In the genomic region with DNA sequence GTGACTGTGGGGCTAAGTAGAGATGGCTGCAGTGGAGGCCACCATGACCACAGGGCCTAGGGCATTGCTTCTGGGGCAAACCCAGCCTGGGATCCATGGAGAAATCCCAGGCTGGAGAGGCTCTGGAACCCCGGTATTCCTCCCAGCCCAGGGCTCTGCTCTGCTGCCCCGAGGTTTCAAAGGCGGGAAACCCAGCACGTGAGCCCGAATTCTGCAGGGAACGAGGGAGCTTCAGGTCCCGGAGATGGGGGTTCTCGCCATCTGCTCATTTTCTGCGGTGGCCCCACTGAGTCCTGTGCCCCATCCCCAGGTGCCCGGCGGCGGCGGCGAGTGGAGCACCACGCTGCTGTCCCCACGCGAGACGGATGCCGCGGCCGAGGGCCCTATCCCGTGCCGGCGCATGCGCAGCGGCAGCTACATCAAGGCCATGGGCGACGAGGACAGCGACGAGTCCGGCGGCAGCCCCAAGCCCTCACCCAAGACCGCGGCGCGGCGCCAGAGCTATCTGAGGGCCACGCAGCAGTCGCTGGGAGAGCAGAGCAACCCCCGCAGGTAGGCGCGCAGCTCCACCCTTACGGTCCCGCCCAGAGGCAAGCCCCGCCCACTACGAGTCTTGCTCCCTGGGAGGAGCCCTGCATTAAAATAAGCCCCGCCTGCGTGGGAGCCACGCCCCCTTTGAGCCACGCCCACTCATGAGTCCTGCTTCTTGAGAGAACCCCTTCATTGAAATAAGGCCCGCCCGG, we compare ENCODE assay signal across 8 cellular contexts.
DNase-seq lines count a peak whose midpoint lies in the region; ATAC-seq and TF ChIP-seq lines count a peak whose summit lies in the region.

No MANE protein-coding gene starts in this region.

- no peak for TF ChIP-seq CTCF in dorsolateral prefrontal cortex (IDR thresholded peaks at IDR 0.05 in 54 of 56, conservative IDR thresholded peaks at IDR 0.05 in 2 of 56; ENCODE audit: low read depth in 1 of 56, partially characterized antibody in 56 of 56)
- no peak for TF ChIP-seq CTCF in lower leg skin (IDR thresholded peaks at IDR 0.05)

- DNase-seq in DMS53 (lab: John Stamatoyannopoulos, UW) (peak; percentile 88), NCI-H187 (lab: John Stamatoyannopoulos, UW) (peak; percentile 79 to 94), dorsolateral prefrontal cortex (peak in 6 of 10 donors; percentile 18 to 51 (median 41)), lower leg skin (ENCODE audit: low spot score in 2 of 2) (peak; percentile 67 to 93), putamen (ENCODE audit: low spot score) (no peak)
- DNase-seq in activated CD4-positive, alpha-beta T cell treated with anti-CD3 and anti-CD28 coated beads, Interleukin-2, amount 50 U/mL, for 48 hours: peak; percentile 89 to 91
- DNase-seq in stimulated activated CD4-positive, alpha-beta T cell treated with anti-CD3 and anti-CD28 coated beads, TNF-alpha, amount 100 ng/mL, for 48 hours (ENCODE audit: low read depth in 3 of 3): peak; percentile 73 to 91 (median 82)

- no peak for TF ChIP-seq POLR2A in lower leg skin (IDR thresholded peaks at IDR 0.05)

- no peak for ATAC-seq in HG03571 (IDR thresholded peaks at IDR 0.05; ENCODE audit: unreplicated experiment)

- intact Hi-C loops in dorsolateral prefrontal cortex (cut with DNase I): loop anchor here in 1 of 2 donors (5.0 kb wide), 1 partner anchor 234 kb away; no protein-coding TSS in a partner anchor
- intact Hi-C loops in lower leg skin (cut with DNase I; ENCODE audit: low total_unique reads): loop anchor here (5.0 kb wide), 1 partner anchor 229 kb away; no protein-coding TSS in a partner anchor

- H3K27me3 ChIP-seq in dorsolateral prefrontal cortex: peaks cover 0 to 2% (median 0%) of the 10 kb centered on the region in 45 donors

- peak overlapping the region in 47 of 59 donors; percentile 1 to 60 (median 38) for H3K4me3 ChIP-seq in dorsolateral prefrontal cortex
- H3K4me3 ChIP-seq in lower leg skin (ENCODE audit: low read depth, poor library complexity, severe bottlenecking): no peak overlapping the region

- peak overlapping the region in 3 of 59 donors; percentile 7 to 21 (median 17) for H3K27ac ChIP-seq in dorsolateral prefrontal cortex

- 33 to 51% methylated on average over 16 to 36 of the region's 52 CpGs for whole genome bisulfite sequencing in lower leg skin, 2 donors
